Comparison of ENCODE assay signal across 2 cellular contexts in genomic region chr12:11461433-11461832, GRCh38.
TF ChIP-seq lines count a peak whose summit lies in the region.

No MANE protein-coding gene starts in this region.

TF ChIP-seq in GM23338, 12 proteins besides CTCF, POLR2A, EP300 and RAD21 (continued from another document):
- TF ChIP-seq ZNF462 (CRISPR knock-in tag; IDR thresholded peaks at IDR 0.05) (no peak), ZNF114 (CRISPR knock-in tag; IDR thresholded peaks at IDR 0.05) (no peak), REST (IDR thresholded peaks at IDR 0.05; ENCODE audit: unreplicated experiment) (no peak), EZH2phosphoT487 (IDR thresholded peaks at IDR 0.05; ENCODE audit: unreplicated experiment) (no peak), NANOG (IDR thresholded peaks at IDR 0.05; ENCODE audit: borderline replicate concordance) (no peak), EZH2 (IDR thresholded peaks at IDR 0.05; ENCODE audit: low read depth, unreplicated experiment) (no peak), STAT1 (IDR thresholded peaks at IDR 0.05; ENCODE audit: unreplicated experiment) (no peak), JUNB (IDR thresholded peaks at IDR 0.05; ENCODE audit: unreplicated experiment) (no peak), ZNF331 (CRISPR knock-in tag; IDR thresholded peaks at IDR 0.05; ENCODE audit: low read depth) (no peak), POLR2AphosphoS5 (IDR thresholded peaks at IDR 0.05; ENCODE audit: low read depth) (no peak)
- TF ChIP-seq, protein P1, sequence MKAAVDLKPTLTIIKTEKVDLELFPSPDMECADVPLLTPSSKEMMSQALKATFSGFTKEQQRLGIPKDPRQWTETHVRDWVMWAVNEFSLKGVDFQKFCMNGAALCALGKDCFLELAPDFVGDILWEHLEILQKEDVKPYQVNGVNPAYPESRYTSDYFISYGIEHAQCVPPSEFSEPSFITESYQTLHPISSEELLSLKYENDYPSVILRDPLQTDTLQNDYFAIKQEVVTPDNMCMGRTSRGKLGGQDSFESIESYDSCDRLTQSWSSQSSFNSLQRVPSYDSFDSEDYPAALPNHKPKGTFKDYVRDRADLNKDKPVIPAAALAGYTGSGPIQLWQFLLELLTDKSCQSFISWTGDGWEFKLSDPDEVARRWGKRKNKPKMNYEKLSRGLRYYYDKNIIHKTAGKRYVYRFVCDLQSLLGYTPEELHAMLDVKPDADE (IDR thresholded peaks at IDR 0.05) = no peak
TF ChIP-seq in GM23338: peak in this region for 0.

TF ChIP-seq in WTC11, 78 proteins besides CTCF, POLR2A, EP300 and RAD21 (continued from another document):
- TF ChIP-seq, protein P2, sequence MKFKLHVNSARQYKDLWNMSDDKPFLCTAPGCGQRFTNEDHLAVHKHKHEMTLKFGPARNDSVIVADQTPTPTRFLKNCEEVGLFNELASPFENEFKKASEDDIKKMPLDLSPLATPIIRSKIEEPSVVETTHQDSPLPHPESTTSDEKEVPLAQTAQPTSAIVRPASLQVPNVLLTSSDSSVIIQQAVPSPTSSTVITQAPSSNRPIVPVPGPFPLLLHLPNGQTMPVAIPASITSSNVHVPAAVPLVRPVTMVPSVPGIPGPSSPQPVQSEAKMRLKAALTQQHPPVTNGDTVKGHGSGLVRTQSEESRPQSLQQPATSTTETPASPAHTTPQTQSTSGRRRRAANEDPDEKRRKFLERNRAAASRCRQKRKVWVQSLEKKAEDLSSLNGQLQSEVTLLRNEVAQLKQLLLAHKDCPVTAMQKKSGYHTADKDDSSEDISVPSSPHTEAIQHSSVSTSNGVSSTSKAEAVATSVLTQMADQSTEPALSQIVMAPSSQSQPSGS (CRISPR knock-in tag; IDR thresholded peaks at IDR 0.05; ENCODE audit: borderline replicate concordance, low read depth) = no peak
- no peak for TF ChIP-seq SP1 (CRISPR knock-in tag; conservative IDR thresholded peaks at IDR 0.05)
- TF ChIP-seq, protein P3, sequence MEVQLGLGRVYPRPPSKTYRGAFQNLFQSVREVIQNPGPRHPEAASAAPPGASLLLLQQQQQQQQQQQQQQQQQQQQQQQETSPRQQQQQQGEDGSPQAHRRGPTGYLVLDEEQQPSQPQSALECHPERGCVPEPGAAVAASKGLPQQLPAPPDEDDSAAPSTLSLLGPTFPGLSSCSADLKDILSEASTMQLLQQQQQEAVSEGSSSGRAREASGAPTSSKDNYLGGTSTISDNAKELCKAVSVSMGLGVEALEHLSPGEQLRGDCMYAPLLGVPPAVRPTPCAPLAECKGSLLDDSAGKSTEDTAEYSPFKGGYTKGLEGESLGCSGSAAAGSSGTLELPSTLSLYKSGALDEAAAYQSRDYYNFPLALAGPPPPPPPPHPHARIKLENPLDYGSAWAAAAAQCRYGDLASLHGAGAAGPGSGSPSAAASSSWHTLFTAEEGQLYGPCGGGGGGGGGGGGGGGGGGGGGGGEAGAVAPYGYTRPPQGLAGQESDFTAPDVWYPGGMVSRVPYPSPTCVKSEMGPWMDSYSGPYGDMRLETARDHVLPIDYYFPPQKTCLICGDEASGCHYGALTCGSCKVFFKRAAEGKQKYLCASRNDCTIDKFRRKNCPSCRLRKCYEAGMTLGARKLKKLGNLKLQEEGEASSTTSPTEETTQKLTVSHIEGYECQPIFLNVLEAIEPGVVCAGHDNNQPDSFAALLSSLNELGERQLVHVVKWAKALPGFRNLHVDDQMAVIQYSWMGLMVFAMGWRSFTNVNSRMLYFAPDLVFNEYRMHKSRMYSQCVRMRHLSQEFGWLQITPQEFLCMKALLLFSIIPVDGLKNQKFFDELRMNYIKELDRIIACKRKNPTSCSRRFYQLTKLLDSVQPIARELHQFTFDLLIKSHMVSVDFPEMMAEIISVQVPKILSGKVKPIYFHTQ (CRISPR knock-in tag; IDR thresholded peaks at IDR 0.05) = no peak
- TF ChIP-seq FOXJ3 (CRISPR knock-in tag; IDR thresholded peaks at IDR 0.05; ENCODE audit: borderline replicate concordance) = no peak
- TF ChIP-seq MYBL2 (CRISPR knock-in tag; IDR thresholded peaks at IDR 0.05) = no peak
- TF ChIP-seq ZNF263 (CRISPR knock-in tag; IDR thresholded peaks at IDR 0.05; ENCODE audit: low read depth) = no peak
- TF ChIP-seq, protein P4, sequence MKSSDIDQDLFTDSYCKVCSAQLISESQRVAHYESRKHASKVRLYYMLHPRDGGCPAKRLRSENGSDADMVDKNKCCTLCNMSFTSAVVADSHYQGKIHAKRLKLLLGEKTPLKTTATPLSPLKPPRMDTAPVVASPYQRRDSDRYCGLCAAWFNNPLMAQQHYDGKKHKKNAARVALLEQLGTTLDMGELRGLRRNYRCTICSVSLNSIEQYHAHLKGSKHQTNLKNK (CRISPR knock-in tag; IDR thresholded peaks at IDR 0.05) = no peak
- no peak for TF ChIP-seq CBFB (CRISPR knock-in tag; IDR thresholded peaks at IDR 0.05; ENCODE audit: low read depth)
